1 cellular context compared by ENCODE assay signal in genomic region chr5:159459951-159460538, GRCh38.
A peak's percentile ranks its signal among the peaks of the same experiment; 100 is the strongest.
TF ChIP-seq lines count a peak whose summit lies in the region.

No MANE protein-coding gene starts in this region.

TF ChIP-seq in GM12878, 131 proteins besides CTCF, POLR2A, EP300 and RAD21 (continued from another document):
- no peak for TF ChIP-seq HDGF (IDR thresholded peaks at IDR 0.05)
- peak; percentile 74; the same call in 1 of the 2 replicates for TF ChIP-seq ZBED1 (IDR thresholded peaks at IDR 0.05; ENCODE audit: borderline replicate concordance)
- no peak for TF ChIP-seq ZBTB40 (IDR thresholded peaks at IDR 0.05; ENCODE audit: borderline replicate concordance)
- no peak for TF ChIP-seq SRF (IDR thresholded peaks at IDR 0.05; ENCODE audit: low read depth in 2 of 2, low read length in 2 of 2)
